14 cellular contexts compared by ENCODE assay signal in genomic region chr5:178198151-178198550, GRCh38. TPM values are rescaled to one million over a fixed set of nuclear protein-coding genes. Genes with fewer than 3 reads are reported as not detected.
A peak's percentile ranks its signal among the peaks of the same experiment; 100 is the strongest.
DNase-seq lines count a peak whose midpoint lies in the region; ATAC-seq and TF ChIP-seq lines count a peak whose summit lies in the region.
"Not testable (repeated sequence)": the region's sequence is repeated elsewhere in the genome, so short reads cannot be mapped to it uniquely, and the experiment has no call there.
"Had no signal": no experiment of that assay in that cellular context is flagged by ENCODE, and none has a peak within 500 bp of the region (broad histone marks: within the 10 kb centered on the region; RNA-seq: fewer than 3 reads in every experiment).

No MANE protein-coding gene starts in this region.

- H3K4me3 Mint-ChIP-seq in WTC11, endodermal cell: not testable (repeated sequence)
- peak overlapping the region; percentile 21 for H3K4me3 Mint-ChIP-seq in neural crest cell

- H3K27ac ChIP-seq in endodermal cell (ENCODE audit: low read depth, low read length); suprapubic skin: not testable (repeated sequence)

- not testable (repeated sequence) for TF ChIP-seq EP300 in suprapubic skin (IDR thresholded peaks at IDR 0.05)

- H3K9me3 ChIP-seq in endodermal cell (ENCODE audit: control insufficient read depth, low read length); suprapubic skin: not testable (repeated sequence)

- H3K36me3 Mint-ChIP-seq in WTC11; endodermal cell (ENCODE audit: low read depth); neural crest cell (ENCODE audit: low read depth): not testable (repeated sequence)

- not testable (repeated sequence) for TF ChIP-seq CTCF in WTC11 (IDR thresholded peaks at IDR 0.05); endodermal cell (conservative IDR thresholded peaks at IDR 0.05); neural crest cell (conservative IDR thresholded peaks at IDR 0.05); suprapubic skin (IDR thresholded peaks at IDR 0.05)

- not testable (repeated sequence) for H3K27me3 ChIP-seq in endodermal cell (ENCODE audit: control insufficient read depth, insufficient read depth, low read length, poor library complexity, severe bottlenecking); suprapubic skin

- H3K27me3 Mint-ChIP-seq in WTC11 (ENCODE audit: low read depth) = peaks cover 20% of the 10 kb centered on the region
- H3K27me3 Mint-ChIP-seq in endodermal cell (ENCODE audit: insufficient read depth) = peaks cover 16% of the 10 kb centered on the region
- H3K27me3 Mint-ChIP-seq in neural crest cell (ENCODE audit: low read depth) = not testable (repeated sequence)

- POLR2A ChIA-PET in WTC11 (lab: Charles Lee) = interaction anchor here (0.7 kb wide), 1 partner anchor 44 kb away, joined by 11 read pairs; the partner anchor contains the start of gene NHP2

- not testable (repeated sequence) for H3K9ac ChIP-seq in endodermal cell (ENCODE audit: extremely low read depth, low read length, poor library complexity, severe bottlenecking)

- H3K36me3 ChIP-seq in endodermal cell (ENCODE audit: control insufficient read depth, insufficient read depth, low read length); suprapubic skin: not testable (repeated sequence)

- peaks cover 23% of the 10 kb centered on the region for H3K4me1 Mint-ChIP-seq in WTC11
- H3K4me1 Mint-ChIP-seq in endodermal cell, neural crest cell: not testable (repeated sequence)

- not testable (repeated sequence) for H3K9me3 Mint-ChIP-seq in WTC11, endodermal cell, neural crest cell

- 79 to 81% methylated on average over 7 to 11 of the region's 11 CpGs for WGBS in endodermal cell (ENCODE audit: insufficient coverage in 1 of 2, insufficient read length in 1 of 2), 2 experiments
- WGBS in suprapubic skin = 89% methylated on average over 10 of the region's 11 CpGs

- ATAC-seq in WTC11 = not testable (repeated sequence)

- CTCF ChIA-PET in WTC11 (lab: Charles Lee) = interaction anchor here (0.6 to 0.7 kb wide), 3 partner anchors 12 to 26 kb away, joined by 3 to 4 read pairs (median 3); no protein-coding TSS in a partner anchor

- not testable (repeated sequence) for TF ChIP-seq POLR2A in suprapubic skin (IDR thresholded peaks at IDR 0.05)

- not testable (repeated sequence) for H3K27ac Mint-ChIP-seq in WTC11; endodermal cell; neural crest cell (ENCODE audit: unreplicated experiment)

- not testable (repeated sequence) for H3K4me3 ChIP-seq in endodermal cell (ENCODE audit: low read length); suprapubic skin

- H3K4me1 ChIP-seq in endodermal cell (ENCODE audit: control insufficient read depth, insufficient read depth, low read length) = not testable (repeated sequence)
- peaks cover 28% of the 10 kb centered on the region for H3K4me1 ChIP-seq in suprapubic skin

- DNase-seq in NCI-H82 (lab: John Stamatoyannopoulos, UW) (peak; percentile 92), WTC11 (ENCODE audit: low spot score) (peak; percentile 0), endodermal cell (peak; percentile 66), suprapubic skin (ENCODE audit: low spot score in 2 of 2) (peak; percentile 38 to 44)
- DNase-seq in activated effector memory CD4-positive, alpha-beta T cell treated with anti-CD3 and anti-CD28 coated beads, Interleukin-2, amount 50 U/mL, for 16 hours = peak; percentile 27
- not testable (repeated sequence) for DNase-seq in neural crest cell (ENCODE audit: low read depth, low spot score)

RNA-seq across cellular contexts. Expression of gene HNRNPAB, which starts 6.2 kb away (rescaled TPM):
- total RNA-seq in WTC11 (2021) (414 to 457 TPM (median 419 TPM) in 3 replicates), endodermal cell (100 to 1,000 TPM; 343 to 353 TPM), neural crest cell (464 and 466 TPM in 2 replicates), suprapubic skin (100 to 1,000 TPM in 1 of 4 donors, 10 to 100 TPM in 3; 57.0 to 113 (median 83.1) TPM)
- polyA plus RNA-seq in endodermal cell (2013, experiment 1 of 2) = 268 TPM
- 254 TPM for polyA plus RNA-seq in endodermal cell (2013, experiment 2 of 2)

RNA-seq across cellular contexts. Expression of gene GMCL2, which starts 11.0 kb away (rescaled TPM):
- total RNA-seq in WTC11 (2021) (not detected in 3 replicates), endodermal cell (not detected), neural crest cell (not detected in 2 replicates), suprapubic skin (under 1 TPM in 1 of 4 donors, not detected in 3; 0.49 TPM)
- not detected for polyA plus RNA-seq in endodermal cell (2013, experiment 1 of 2)
- polyA plus RNA-seq in endodermal cell (2013, experiment 2 of 2) = not detected
- total RNA-seq: CD4-positive, alpha-beta T cell; CD8-positive, alpha-beta memory T cell; GM12878; GM23248; H7 had no signal
- polyA plus RNA-seq: A549; CD14-positive monocyte; CD8-positive, alpha-beta memory T cell; GM23248; H1 had no signal

RNA-seq across cellular contexts. Expression of gene PHYKPL, which starts 34.5 kb away (rescaled TPM):
- total RNA-seq in WTC11 (2021) (30.9 to 41.7 TPM (median 31.7 TPM) in 3 replicates), endodermal cell (10 to 100 TPM; 59.9 to 82.5 TPM), neural crest cell (53.9 and 55.7 TPM in 2 replicates), suprapubic skin (10 to 100 TPM; 27.1 to 50.5 (median 35.7) TPM)
- polyA plus RNA-seq in endodermal cell (2013, experiment 1 of 2) = 40.5 TPM
- 37.3 TPM for polyA plus RNA-seq in endodermal cell (2013, experiment 2 of 2)

RNA-seq across cellular contexts. Expression of gene NHP2, which starts 44.5 kb away (rescaled TPM):
- total RNA-seq in WTC11 (2021) = 263 to 269 TPM (median 264 TPM) in 3 replicates
- total RNA-seq in endodermal cell = 100 to 1,000 TPM; 174 to 176 TPM
- 151 TPM for polyA plus RNA-seq in endodermal cell (2013, experiment 1 of 2)
- 140 TPM for polyA plus RNA-seq in endodermal cell (2013, experiment 2 of 2)
- total RNA-seq in neural crest cell = 169 and 174 TPM in 2 replicates
- total RNA-seq in suprapubic skin = 100 to 1,000 TPM in 3 of 4 donors, 10 to 100 TPM in 1; 75.8 to 278 (median 210) TPM
